Comparison of ENCODE assay signal across 8 cellular contexts in the genomic region with DNA sequence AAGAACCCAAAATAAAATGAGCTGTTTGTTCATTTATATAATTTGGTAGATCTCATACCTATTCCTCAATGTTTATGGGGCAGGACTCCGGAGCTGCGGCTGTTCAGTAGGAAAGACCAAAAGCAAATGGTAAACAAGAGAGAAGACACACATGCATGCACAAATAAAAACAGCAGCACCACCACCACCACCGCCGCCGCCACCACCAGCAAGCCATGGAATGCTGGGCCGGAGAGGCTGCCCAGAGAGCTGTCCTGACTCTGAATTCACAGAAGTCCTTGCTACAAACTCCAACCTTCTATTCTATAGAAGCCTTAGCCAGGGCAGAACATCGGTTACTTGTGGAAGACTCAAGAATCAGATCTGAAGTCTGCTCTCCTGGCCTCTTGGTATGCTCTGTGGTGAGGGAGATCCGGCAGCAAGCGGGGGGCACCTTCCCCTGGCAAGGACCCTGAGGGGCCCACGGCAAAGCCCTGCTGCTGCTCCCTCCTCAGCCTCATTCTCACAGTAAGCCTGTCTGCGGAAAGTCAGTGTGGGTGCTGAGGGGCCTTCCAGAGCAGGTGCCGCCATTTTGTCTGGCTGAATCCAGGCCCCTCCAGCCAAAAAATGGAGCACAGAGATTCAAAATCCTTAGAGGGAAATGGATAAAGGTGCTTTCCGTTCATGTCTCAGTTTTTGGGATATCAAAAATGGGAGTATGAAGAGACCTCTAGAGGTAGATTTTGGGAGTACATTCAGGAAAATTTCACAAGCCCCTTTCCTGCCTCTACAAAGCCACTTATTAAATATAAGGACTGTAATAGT. TPM values are rescaled to one million over a fixed set of nuclear protein-coding genes. Genes with fewer than 3 reads are reported as not detected.
DNase-seq lines count a peak whose midpoint lies in the region; ATAC-seq and TF ChIP-seq lines count a peak whose summit lies in the region.

No MANE protein-coding gene starts in this region.

- no peak overlapping the region for H3K4me3 ChIP-seq in heart left ventricle
- no peak overlapping the region for H3K4me3 ChIP-seq in colonic mucosa

- H3K9me3 ChIP-seq in heart left ventricle (no peaks in the 10 kb centered on the region), colonic mucosa (no peaks in the 10 kb centered on the region)

- ATAC-seq in heart left ventricle = no peak
- no peak for ATAC-seq in left cardiac atrium
- no peak for ATAC-seq in HG02571 (IDR thresholded peaks at IDR 0.05; ENCODE audit: unreplicated experiment)
- no peak for ATAC-seq in HG03432 (IDR thresholded peaks at IDR 0.05; ENCODE audit: unreplicated experiment)

- H3K36me3 ChIP-seq in heart left ventricle (no peaks in the 10 kb centered on the region), colonic mucosa (no peaks in the 10 kb centered on the region)

- H3K27me3 ChIP-seq in heart left ventricle = no peaks in the 10 kb centered on the region
- H3K27me3 ChIP-seq in colonic mucosa = no peaks in the 10 kb centered on the region

- TF ChIP-seq CTCF in heart left ventricle (IDR thresholded peaks at IDR 0.05) (peak; percentile 31 to 65 (median 51)), colonic mucosa (IDR thresholded peaks at IDR 0.05) (peak; percentile 38)

- 80 to 88% (median 86%) methylated on average over 10 to 13 of the region's 13 CpGs for WGBS in heart left ventricle, 4 donors

- no peak for TF ChIP-seq POLR2A in heart left ventricle (IDR thresholded peaks at IDR 0.05)

- intact Hi-C loops in heart left ventricle (cut with DNase I) (loop anchor here in 1 of 10 donors (1.0 kb wide), 1 partner anchor 25 kb away; no protein-coding TSS in a partner anchor), left cardiac atrium (cut with DNase I) (no loop called here), colonic mucosa (cut with DNase I) (loop anchor here (5.0 kb wide), 1 partner anchor 35 kb away; no protein-coding TSS in a partner anchor), posterior vena cava (cut with DNase I) (no loop called here)

- no peak overlapping the region for H3K9ac ChIP-seq in colonic mucosa (ENCODE audit: low read depth in 2 of 2, low read length in 2 of 2)

- no peak overlapping the region for H3K27ac ChIP-seq in heart left ventricle
- no peak overlapping the region for H3K27ac ChIP-seq in colonic mucosa

- H3K4me1 ChIP-seq in heart left ventricle = peaks cover 0 to 37% (median 11%) of the 10 kb centered on the region in 12 donors
- H3K4me1 ChIP-seq in colonic mucosa = no peaks in the 10 kb centered on the region

- DNase-seq in heart left ventricle (peak in 1 of 5 donors; percentile 15), left cardiac atrium (no peak), NCI-H748 (lab: John Stamatoyannopoulos, UW; ENCODE audit: unreplicated experiment) (peak; percentile 31), colonic mucosa (no peak), posterior vena cava (ENCODE audit: low spot score) (peak; percentile 72), HK-2 (ENCODE audit: unreplicated experiment) (no peak)

RNA-seq across cellular contexts. Expression of a gene that starts 6.4 kb away (rescaled TPM):
- total RNA-seq in heart left ventricle (not detected), left cardiac atrium (not detected), colonic mucosa (1 to 10 TPM; 1.4 to 2.5 TPM), posterior vena cava (not detected)
- not detected for polyA plus RNA-seq in heart left ventricle

RNA-seq across cellular contexts. Expression of a gene that starts 43.8 kb away (rescaled TPM):
- total RNA-seq in heart left ventricle (100 to 1,000 TPM in 1 of 9 donors, 10 to 100 TPM in 8; 64.4 to 107 (median 80.5) TPM), left cardiac atrium (10 to 100 TPM; 74.1 to 79.5 TPM), colonic mucosa (10 to 100 TPM; 88.0 to 95.0 TPM), posterior vena cava (10 to 100 TPM; 94.5 to 98.2 TPM)
- polyA plus RNA-seq in heart left ventricle = 10 to 100 TPM; 39.7 to 62.5 TPM

Comparison
In these comparisons a context has a peak if more than half of its experiments do, and no peak if none do; other contexts are left out.
1. DNase-seq: peak in NCI-H748 (single experiment) and posterior vena cava (single experiment); none in left cardiac atrium (single experiment), colonic mucosa (single experiment) and HK-2 (single experiment).